In the genomic region with DNA sequence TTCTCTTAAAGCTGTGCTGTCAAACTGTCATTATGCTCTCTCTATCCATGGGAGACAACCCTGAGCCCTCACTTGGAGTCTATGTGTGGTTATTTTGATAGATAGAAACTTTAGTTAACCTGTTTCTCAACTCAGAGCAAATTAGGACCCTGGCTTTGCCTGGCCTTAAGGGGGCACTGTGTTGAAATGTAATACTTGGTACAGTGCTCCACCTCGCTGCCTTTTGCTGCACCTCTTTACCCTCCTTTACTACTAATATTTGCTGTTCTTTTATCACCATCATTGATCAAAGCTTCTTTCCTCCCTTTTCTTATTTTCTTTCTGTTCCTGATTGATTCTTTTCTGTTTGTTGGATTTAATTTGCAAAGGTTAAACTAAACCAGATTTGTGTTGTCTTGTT, we compare ENCODE assay signal across 9 cellular contexts. TPM values are rescaled to one million over a fixed set of nuclear protein-coding genes. Genes with fewer than 3 reads are reported as not detected.
DNase-seq lines count a peak whose midpoint lies in the region; ATAC-seq, FAIRE-seq and TF ChIP-seq lines count a peak whose summit lies in the region.
"Had no signal": no experiment of that assay in that cellular context is flagged by ENCODE, and none has a peak within 500 bp of the region (broad histone marks: within the 10 kb centered on the region; RNA-seq: fewer than 3 reads in every experiment).

No MANE protein-coding gene starts in this region.

- H3K4me3 Mint-ChIP-seq in stimulated activated naive B cell treated with anti-CD40 and anti-IgM and Interleukin-4, amounts not matched to agents 10 μg/mL and 1 μg/mL and 100 μg/mL, for 72 hours, result no peak overlapping the region

- H2AFZ ChIP-seq in Karpas-422 (ENCODE audit: low read length), result no peak overlapping the region
- no peak overlapping the region for H2AFZ ChIP-seq in endothelial cell of umbilical vein (ENCODE audit: low read depth, low read length)

- H3K9me3 Mint-ChIP-seq in stimulated activated naive B cell treated with anti-CD40 and anti-IgM and Interleukin-4, amounts not matched to agents 10 μg/mL and 1 μg/mL and 100 μg/mL, for 72 hours, result peaks cover 0 to 4% of the 10 kb centered on the region in 2 donors

- H3K9me2 ChIP-seq in Karpas-422 (replicated peaks; ENCODE audit: insufficient read depth, low read length), result no peaks in the 10 kb centered on the region

- H3K4me1 Mint-ChIP-seq in stimulated activated naive B cell treated with anti-CD40 and anti-IgM and Interleukin-4, amounts not matched to agents 10 μg/mL and 1 μg/mL and 100 μg/mL, for 72 hours, result peaks cover 56 to 82% of the 10 kb centered on the region in 2 donors

- H3K79me2 ChIP-seq in Karpas-422 (ENCODE audit: low read length), result peaks cover 96% of the 10 kb centered on the region
- peaks cover 85% of the 10 kb centered on the region for H3K79me2 ChIP-seq in endothelial cell of umbilical vein (ENCODE audit: control insufficient read depth, insufficient read depth, low read length)

- POLR2A ChIA-PET in endothelial cell of umbilical vein (lab: Charles Lee), result no interaction called here

- H3K9ac ChIP-seq in Karpas-422 (ENCODE audit: low read length) (no peak overlapping the region), endothelial cell of umbilical vein (replicated peaks; ENCODE audit: extremely low read depth, insufficient read depth, low read length) (no peak overlapping the region)

- H4K20me1 ChIP-seq in Karpas-422 (ENCODE audit: insufficient read depth, low read depth, low read length), result peaks cover 5% of the 10 kb centered on the region
- peaks cover 20% of the 10 kb centered on the region for H4K20me1 ChIP-seq in endothelial cell of umbilical vein (replicated peaks; ENCODE audit: control insufficient read depth, extremely low read depth, insufficient read depth, low read length)

- H3K4me1 ChIP-seq in Karpas-422 (ENCODE audit: low read length), result peaks cover 90% of the 10 kb centered on the region
- peaks cover 4% of the 10 kb centered on the region for H3K4me1 ChIP-seq in endothelial cell of umbilical vein (ENCODE audit: control insufficient read depth, extremely low read depth, insufficient read depth, low read length)
- H3K4me1 ChIP-seq: uterus had no signal

- no peak for TF ChIP-seq POLR2A in endothelial cell of umbilical vein (IDR thresholded peaks at IDR 0.05; ENCODE audit: low read depth, low read length)

- dilution Hi-C loops in endothelial cell of umbilical vein (cut with MboI; ENCODE audit: extremely low pct_ligation_motif_present, low sequenced_read_pairs), result no loop called here

- intact Hi-C loops in Right ventricle myocardium superior (cut with DNase I) (no loop called here), cardiac septum (cut with DNase I) (no loop called here), endothelial cell of umbilical vein (cut with micrococcal nuclease) (no loop called here)

- peak overlapping the region; percentile 99 for H3K27ac ChIP-seq in Karpas-422 (ENCODE audit: low read length)
- H3K27ac ChIP-seq in endothelial cell of umbilical vein (ENCODE audit: insufficient read depth, low read depth, low read length), result no peak overlapping the region
- H3K27ac ChIP-seq: uterus had no signal

- H3K9me3 ChIP-seq in Karpas-422 (ENCODE audit: low read length), result no peaks in the 10 kb centered on the region
- H3K9me3 ChIP-seq in endothelial cell of umbilical vein (replicated peaks; ENCODE audit: control insufficient read depth, insufficient read depth, low read length), result no peaks in the 10 kb centered on the region
- H3K9me3 ChIP-seq: uterus had no signal

- H3K36me3 ChIP-seq in Karpas-422 (ENCODE audit: insufficient read depth, low read length) (no peaks in the 10 kb centered on the region), endothelial cell of umbilical vein (ENCODE audit: control insufficient read depth in 2 of 2, extremely low read depth in 1 of 2, insufficient read depth in 2 of 2, low read length in 2 of 2) (no peaks in the 10 kb centered on the region)
- H3K36me3 ChIP-seq: uterus had no signal

- no TSS peak for BruUV-seq in endothelial cell of umbilical vein (replicated peaks; lab: Mats Ljungman, UMichigan)

- peaks cover 2 to 15% of the 10 kb centered on the region in 2 donors for H3K36me3 Mint-ChIP-seq in stimulated activated naive B cell treated with anti-CD40 and anti-IgM and Interleukin-4, amounts not matched to agents 10 μg/mL and 1 μg/mL and 100 μg/mL, for 72 hours

- H3K27me3 Mint-ChIP-seq in stimulated activated naive B cell treated with anti-CD40 and anti-IgM and Interleukin-4, amounts not matched to agents 10 μg/mL and 1 μg/mL and 100 μg/mL, for 72 hours, result no peaks in the 10 kb centered on the region

- no peak for FAIRE-seq in endothelial cell of umbilical vein (lab: Jason Lieb, UNC)

- H3K4me2 ChIP-seq in Karpas-422 (ENCODE audit: low read depth, low read length, poor library complexity, severe bottlenecking) (peak overlapping the region; percentile 28), endothelial cell of umbilical vein (ENCODE audit: insufficient read depth, low read length) (no peak overlapping the region)

- no peak overlapping the region for H3K4me3 ChIP-seq in Karpas-422 (ENCODE audit: low read length)
- no peak overlapping the region for H3K4me3 ChIP-seq in endothelial cell of umbilical vein (replicated peaks in 1 of 3; ENCODE audit: insufficient read depth in 1 of 3, low read depth in 1 of 3, low read length in 3 of 3)
- H3K4me3 ChIP-seq: uterus had no signal

- ATAC-seq in Right ventricle myocardium superior (ENCODE audit: poor library complexity) (peak; percentile 45), GM18858 (IDR thresholded peaks at IDR 0.05; ENCODE audit: unreplicated experiment) (no peak)
- ATAC-seq in stimulated activated naive B cell treated with anti-CD40 and anti-IgM and Interleukin-4, amounts not matched to agents 10 μg/mL and 1 μg/mL and 100 μg/mL, for 72 hours (replicated peaks), result peak; percentile 58 to 68

- CTCF ChIA-PET in endothelial cell of umbilical vein (lab: Charles Lee), result interaction anchor here (1.0 to 1.2 kb wide), 2 partner anchors 14 to 43 kb away, joined by 3 to 4 read pairs; no protein-coding TSS in a partner anchor

- H3K27ac Mint-ChIP-seq in stimulated activated naive B cell treated with anti-CD40 and anti-IgM and Interleukin-4, amounts not matched to agents 10 μg/mL and 1 μg/mL and 100 μg/mL, for 72 hours, result peak overlapping the region; percentile 27

- TF ChIP-seq CTCF in endothelial cell of umbilical vein (IDR thresholded peaks at IDR 0.05; ENCODE audit: extremely low read depth in 1 of 2, insufficient read depth in 1 of 2, low read depth in 1 of 2, low read length in 2 of 2), result peak; percentile 37 to 45

- H3K27me3 ChIP-seq in Karpas-422 (ENCODE audit: low read length) (no peaks in the 10 kb centered on the region), endothelial cell of umbilical vein (ENCODE audit: control insufficient read depth in 2 of 2, insufficient read depth in 2 of 2, low read length in 2 of 2) (no peaks in the 10 kb centered on the region)
- H3K27me3 ChIP-seq: uterus had no signal

- H3K9me1 ChIP-seq in endothelial cell of umbilical vein (replicated peaks; ENCODE audit: control insufficient read depth, extremely low read depth, insufficient read depth, low read length), result no peaks in the 10 kb centered on the region

- DNase-seq in Right ventricle myocardium superior (no peak), cardiac septum (ENCODE audit: low spot score) (no peak), Karpas-422 (peak; percentile 78), endothelial cell of umbilical vein (ENCODE audit: low read depth, low spot score) (no peak), glomerular visceral epithelial cell (ENCODE audit: extremely low spot score) (no peak)
- DNase-seq in stimulated activated naive B cell treated with anti-CD40 and anti-IgM and Interleukin-4, amounts not matched to agents 10 μg/mL and 1 μg/mL and 100 μg/mL, for 72 hours, result no peak
- no peak for DNase-seq in stimulated activated CD4-positive, alpha-beta T cell treated with anti-CD3 and anti-CD28 coated beads, Interleukin-1b, Interleukin-23, amount 100 ng/mL, for 48 hours
- DNase-seq: uterus had no signal

TF ChIP-seq in endothelial cell of umbilical vein, 7 proteins besides CTCF, POLR2A, EP300 and RAD21:
- TF ChIP-seq GATA2 (IDR thresholded peaks at IDR 0.05; ENCODE audit: insufficient read depth, insufficient read length, low read depth, low read length) (no peak), JUN (IDR thresholded peaks at IDR 0.05; ENCODE audit: borderline replicate concordance, insufficient read depth, insufficient read length, low read depth) (no peak), POLR2AphosphoS5 (IDR thresholded peaks at IDR 0.05; ENCODE audit: insufficient read depth, low read depth, low read length) (no peak), EZH2 (IDR thresholded peaks at IDR 0.05; ENCODE audit: borderline replicate concordance, low read depth, low read length, severe bottlenecking) (no peak), FOS (IDR thresholded peaks at IDR 0.05; ENCODE audit: borderline replicate concordance, insufficient read depth, low read length) (no peak), MYC (IDR thresholded peaks at IDR 0.05; ENCODE audit: low read depth, low read length) (no peak)
- TF ChIP-seq, protein P1, sequence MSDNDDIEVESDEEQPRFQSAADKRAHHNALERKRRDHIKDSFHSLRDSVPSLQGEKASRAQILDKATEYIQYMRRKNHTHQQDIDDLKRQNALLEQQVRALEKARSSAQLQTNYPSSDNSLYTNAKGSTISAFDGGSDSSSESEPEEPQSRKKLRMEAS (IDR thresholded peaks at IDR 0.05; ENCODE audit: insufficient read depth, insufficient read length), result no peak
TF ChIP-seq in endothelial cell of umbilical vein: peak in this region for 0.

RNA-seq across cellular contexts. Expression of a gene that starts 34.3 kb away (rescaled TPM):
- 85.3 TPM for total RNA-seq in Right ventricle myocardium superior
- 91.3 TPM for total RNA-seq in cardiac septum
- total RNA-seq in Karpas-422 (2014; rRNA removed; shearing (Covaris generic); ENCODE audit: low replicate concordance), result 124 and 198 TPM in 2 replicates
- 113 and 114 TPM in 2 replicates for total RNA-seq in endothelial cell of umbilical vein
- polyA plus RNA-seq in endothelial cell of umbilical vein, result 40.2 and 56.4 TPM in 2 replicates
- 48.1 and 49.3 TPM in 2 replicates for polyA plus RNA-seq in endothelial cell of umbilical vein (2011; cell fraction: cytosol; rRNA removed)
- 46.4 and 75.4 TPM in 2 replicates for polyA plus RNA-seq in endothelial cell of umbilical vein (2011; cell fraction: nucleus; rRNA removed)
- 71.8 and 85.2 TPM in 2 replicates for polyA plus RNA-seq in endothelial cell of umbilical vein (2012)
- 130 and 137 TPM in 2 replicates for polyA minus RNA-seq in endothelial cell of umbilical vein
- 68.8 TPM for polyA minus RNA-seq in endothelial cell of umbilical vein (2011; cell fraction: cytosol; rRNA and poly(A)+ RNA removed)
- polyA minus RNA-seq in endothelial cell of umbilical vein (2011; cell fraction: nucleus; rRNA and poly(A)+ RNA removed), result 104 and 165 TPM in 2 replicates
